ENCODE assay signal across 8 cellular contexts in genomic region chr5:154273028-154273617, GRCh38.
DNase-seq lines count a peak whose midpoint lies in the region; ATAC-seq and TF ChIP-seq lines count a peak whose summit lies in the region.

No MANE protein-coding gene starts in this region.

- peak overlapping the region; percentile 95 for H3K27ac ChIP-seq in MM.1S (ENCODE audit: low read length)
- no peak overlapping the region for H3K27ac ChIP-seq in fibroblast of lung (ENCODE audit: insufficient read depth, low read length)
- peak overlapping the region in 12 of 21 experiments; percentile 5 to 67 (median 42) for H3K27ac ChIP-seq in skin epidermis
- H3K27ac ChIP-seq in prostate gland = no peak overlapping the region

- DNase-seq in ELR (ENCODE audit: low read depth) = peak; percentile 30
- peak; percentile 97 for DNase-seq in MM.1S
- DNase-seq in fibroblast of lung (ENCODE audit: low read depth in 2 of 2) = peak; percentile 43 to 87
- DNase-seq in prostate gland (ENCODE audit: low spot score) = no peak

- no peaks in the 10 kb centered on the region for H3K9me2 ChIP-seq in MM.1S (replicated peaks; ENCODE audit: insufficient read depth, low read length)

- H3K9ac ChIP-seq in MM.1S (ENCODE audit: low read length) (peak overlapping the region; percentile 65), fibroblast of lung (ENCODE audit: insufficient read depth, low read length) (no peak overlapping the region)

- peaks cover 37% of the 10 kb centered on the region for H3F3A ChIP-seq in MM.1S (ENCODE audit: insufficient read depth, low read length)

- H3K4me1 ChIP-seq in MM.1S (ENCODE audit: low read length) (peaks cover 66% of the 10 kb centered on the region), fibroblast of lung (ENCODE audit: control insufficient read depth, extremely low read depth, insufficient read depth, low read length) (peaks cover 10% of the 10 kb centered on the region), prostate gland (replicated peaks) (no peaks in the 10 kb centered on the region)

- no peak for TF ChIP-seq POLR2A in prostate gland (IDR thresholded peaks at IDR 0.05)

- peak overlapping the region; percentile 55 for H2AFZ ChIP-seq in MM.1S (ENCODE audit: low read length)
- no peak overlapping the region for H2AFZ ChIP-seq in fibroblast of lung (ENCODE audit: low read length)

- H3K36me3 ChIP-seq in MM.1S (replicated peaks; ENCODE audit: insufficient read depth, low read length) (no peaks in the 10 kb centered on the region), fibroblast of lung (ENCODE audit: control insufficient read depth, insufficient read depth, low read length) (no peaks in the 10 kb centered on the region), prostate gland (no peaks in the 10 kb centered on the region)

- H3K79me2 ChIP-seq in MM.1S (ENCODE audit: low read length) (0 out of 2 replicates have a peak, but pooled peaks cover 16% of the 10 kb centered on the region), fibroblast of lung (ENCODE audit: control insufficient read depth, insufficient read depth, low read length) (no peaks in the 10 kb centered on the region)

- H3K9me3 ChIP-seq in MM.1S (replicated peaks; ENCODE audit: insufficient read depth, low read length) (no peaks in the 10 kb centered on the region), fibroblast of lung (ENCODE audit: control insufficient read depth, insufficient read depth, low read depth, low read length) (no peaks in the 10 kb centered on the region), prostate gland (no peaks in the 10 kb centered on the region)

- intact Hi-C loops in prostate gland (cut with DNase I) = loop anchor here (10.0 kb wide), 1 partner anchor 102 kb away; no protein-coding TSS in a partner anchor

- TF ChIP-seq CTCF in MM.1S (IDR thresholded peaks at IDR 0.05; ENCODE audit: low read length) (no peak), fibroblast of lung (conservative IDR thresholded peaks at IDR 0.05 in 1 of 2, IDR thresholded peaks at IDR 0.05 in 1 of 2; ENCODE audit: low read depth in 1 of 2, low read length in 2 of 2) (no peak), prostate gland (IDR thresholded peaks at IDR 0.05) (no peak)

- H3K4me2 ChIP-seq in MM.1S (ENCODE audit: low read depth, low read length) (peak overlapping the region; percentile 93), fibroblast of lung (ENCODE audit: extremely low read depth, insufficient read depth, low read length) (no peak overlapping the region)

- peak; percentile 52 for ATAC-seq in GM21423 (IDR thresholded peaks at IDR 0.05; ENCODE audit: unreplicated experiment)
- no peak for ATAC-seq in HG03571 (IDR thresholded peaks at IDR 0.05; ENCODE audit: unreplicated experiment)
- ATAC-seq in HG03095 (IDR thresholded peaks at IDR 0.05; ENCODE audit: unreplicated experiment) = no peak

- H3K27me3 ChIP-seq in MM.1S (replicated peaks; ENCODE audit: insufficient read depth, low read length) = no peaks in the 10 kb centered on the region
- H3K27me3 ChIP-seq in fibroblast of lung (ENCODE audit: control insufficient read depth, insufficient read depth, low read length) = no peaks in the 10 kb centered on the region
- no peaks in the 10 kb centered on the region for H3K27me3 ChIP-seq in prostate gland (replicated peaks; ENCODE audit: insufficient read depth)

- 11% methylated on average over 3 of the region's 3 CpGs for WGBS in prostate gland

- H4K20me1 ChIP-seq in MM.1S (ENCODE audit: insufficient read depth, low read length) (no peaks in the 10 kb centered on the region), fibroblast of lung (ENCODE audit: control insufficient read depth, extremely low read depth, insufficient read depth, low read length) (no peaks in the 10 kb centered on the region)

- H3K4me3 ChIP-seq in MM.1S (ENCODE audit: low read length) (peak overlapping the region; percentile 33), fibroblast of lung (replicated peaks in 1 of 4; ENCODE audit: control extremely low read depth in 1 of 4, insufficient read depth in 1 of 4, low read depth in 3 of 4, low read length in 4 of 4) (no peak overlapping the region), skin epidermis (no peak overlapping the region), prostate gland (no peak overlapping the region)

Comparison
In these comparisons a context has a peak if more than half of its experiments do, and no peak if none do; other contexts are left out.
1. H3K27ac ChIP-seq: peak in MM.1S (single experiment) and skin epidermis (12 of 21); none in fibroblast of lung (single experiment) and prostate gland (0 of 2).